Comparison of ENCODE assay signal across 20 cellular contexts in the genomic region with DNA sequence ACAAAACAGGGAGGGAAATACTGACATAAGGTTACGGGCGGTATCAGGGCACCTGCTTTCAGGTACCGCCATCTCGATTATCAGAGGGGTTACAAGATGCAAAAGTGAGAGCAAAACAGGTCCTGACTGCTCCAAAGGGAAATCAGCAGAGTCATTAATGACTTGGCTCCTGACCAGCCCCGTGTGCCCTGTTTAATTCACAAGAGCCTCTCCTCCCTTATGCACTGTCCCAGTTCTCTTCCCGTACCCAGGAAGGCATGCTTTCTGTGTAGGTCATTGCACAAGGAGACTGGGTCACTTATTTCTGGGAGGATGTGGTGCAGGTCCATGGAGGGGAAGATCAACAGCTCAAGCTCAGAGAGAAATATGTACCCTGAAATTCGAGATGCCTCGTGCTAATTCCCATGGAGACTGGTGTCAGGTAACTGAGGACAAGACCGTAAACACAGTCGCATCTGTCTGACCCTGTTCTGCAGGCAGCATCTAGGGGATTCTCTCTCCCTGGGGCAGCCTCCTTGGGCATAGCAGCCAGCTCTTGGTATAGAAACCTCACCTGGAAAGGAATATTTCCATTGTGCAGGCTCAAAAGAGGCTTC.
DNase-seq lines count a peak whose midpoint lies in the region; ATAC-seq and TF ChIP-seq lines count a peak whose summit lies in the region.
"Had no signal": no experiment of that assay in that cellular context is flagged by ENCODE, and none has a peak within 500 bp of the region (broad histone marks: within the 10 kb centered on the region; RNA-seq: fewer than 3 reads in every experiment).

No MANE protein-coding gene starts in this region.

- H3K4me3 Mint-ChIP-seq in WTC11: no peak overlapping the region
- no peak overlapping the region for H3K4me3 Mint-ChIP-seq in endodermal cell
- H3K4me3 Mint-ChIP-seq: H9; stimulated activated naive CD8-positive, alpha-beta T cell treated with anti-CD3 and anti-CD28 coated beads, Interleukin-15, Interleukin-2, amounts not matched to agents 100 ng/mL and 50 ng/mL, for 24 hours had no signal

- no peaks in the 10 kb centered on the region for H3F3A ChIP-seq in PC-3 (ENCODE audit: low read length, unreplicated experiment)

- no peaks in the 10 kb centered on the region for H3K9me3 Mint-ChIP-seq in WTC11
- no peaks in the 10 kb centered on the region for H3K9me3 Mint-ChIP-seq in endodermal cell
- H3K9me3 Mint-ChIP-seq: H9; stimulated activated naive CD8-positive, alpha-beta T cell treated with anti-CD3 and anti-CD28 coated beads, Interleukin-15, Interleukin-2, amounts not matched to agents 100 ng/mL and 50 ng/mL, for 24 hours had no signal

- H3K9me2 ChIP-seq in Karpas-422 (replicated peaks; ENCODE audit: insufficient read depth, low read length): no peaks in the 10 kb centered on the region
- no peaks in the 10 kb centered on the region for H3K9me2 ChIP-seq in PC-3 (replicated peaks; ENCODE audit: low read length)

- peaks cover 7% of the 10 kb centered on the region for H3K27me3 Mint-ChIP-seq in WTC11 (ENCODE audit: low read depth)
- H3K27me3 Mint-ChIP-seq in endodermal cell (ENCODE audit: insufficient read depth): peaks cover 2% of the 10 kb centered on the region

- H3K4me1 Mint-ChIP-seq in WTC11: peaks cover 26% of the 10 kb centered on the region
- peaks cover 16% of the 10 kb centered on the region for H3K4me1 Mint-ChIP-seq in endodermal cell

- WGBS in psoas muscle, 3 donors: 50 to 61% (median 55%) methylated on average over 10 of the region's 10 CpGs
- WGBS in endodermal cell (ENCODE audit: insufficient coverage in 1 of 2, insufficient read length in 1 of 2), 2 experiments: 83 to 88% methylated on average over 8 to 10 of the region's 10 CpGs

- TF ChIP-seq CTCF in WTC11 (IDR thresholded peaks at IDR 0.05) (no peak), psoas muscle (IDR thresholded peaks at IDR 0.05) (no peak), endodermal cell (conservative IDR thresholded peaks at IDR 0.05) (no peak), PC-3 (conservative IDR thresholded peaks at IDR 0.05; ENCODE audit: low read depth, low read length) (no peak)

- H3K27ac ChIP-seq in Karpas-422 (ENCODE audit: low read length): peak overlapping the region; percentile 99
- peak overlapping the region; percentile 62 for H3K27ac ChIP-seq in psoas muscle
- H3K27ac ChIP-seq in endodermal cell (ENCODE audit: low read depth, low read length): no peak overlapping the region
- no peak overlapping the region for H3K27ac ChIP-seq in PC-3 (ENCODE audit: low read length)
- H3K27ac ChIP-seq: body of pancreas, heart right ventricle, RWPE1 had no signal

- no peaks in the 10 kb centered on the region for H3K27me3 ChIP-seq in Karpas-422 (ENCODE audit: low read length)
- no peaks in the 10 kb centered on the region for H3K27me3 ChIP-seq in psoas muscle (ENCODE audit: insufficient read depth in 3 of 3, low read length in 2 of 3)
- H3K27me3 ChIP-seq in endodermal cell (ENCODE audit: control insufficient read depth, insufficient read depth, low read length, poor library complexity, severe bottlenecking): no peaks in the 10 kb centered on the region
- H3K27me3 ChIP-seq in PC-3 (ENCODE audit: low read length): no peaks in the 10 kb centered on the region
- H3K27me3 ChIP-seq: BE2C, body of pancreas, MG63 had no signal

- H3K27ac Mint-ChIP-seq in WTC11: no peak overlapping the region; the same call in 1 of the 2 replicates
- H3K27ac Mint-ChIP-seq in endodermal cell: no peak overlapping the region
- H3K27ac Mint-ChIP-seq: H9; stimulated activated naive CD8-positive, alpha-beta T cell treated with anti-CD3 and anti-CD28 coated beads, Interleukin-15, Interleukin-2, amounts not matched to agents 100 ng/mL and 50 ng/mL, for 24 hours had no signal

- H3K79me2 ChIP-seq in Karpas-422 (ENCODE audit: low read length) (no peaks in the 10 kb centered on the region), PC-3 (ENCODE audit: low read length) (no peaks in the 10 kb centered on the region)

- CTCF ChIA-PET in WTC11 (lab: Charles Lee) (interaction anchor here (0.6 to 6.1 kb wide), 5 partner anchors 13 to 446 kb away, joined by 3 to 24 read pairs (median 3); no protein-coding TSS in a partner anchor), PC-3 (lab: Charles Lee) (no interaction called here)

- H3K36me3 ChIP-seq in Karpas-422 (ENCODE audit: insufficient read depth, low read length) (no peaks in the 10 kb centered on the region), psoas muscle (ENCODE audit: insufficient read depth in 1 of 2, low read depth in 1 of 2) (no peaks in the 10 kb centered on the region), endodermal cell (ENCODE audit: control insufficient read depth, insufficient read depth, low read length) (no peaks in the 10 kb centered on the region), PC-3 (ENCODE audit: low read depth, low read length) (no peaks in the 10 kb centered on the region)
- H3K36me3 ChIP-seq: BE2C, heart right ventricle, MG63 had no signal

- peak overlapping the region; percentile 84 for H3K4me2 ChIP-seq in Karpas-422 (ENCODE audit: low read depth, low read length, poor library complexity, severe bottlenecking)
- H3K4me2 ChIP-seq in PC-3 (ENCODE audit: low read length): no peak overlapping the region

- intact Hi-C loops in psoas muscle (cut with DNase I) (loop anchor here in 1 of 2 donors (5.0 kb wide), 1 partner anchor 41 kb away; no protein-coding TSS in a partner anchor), PC-3 (cut with micrococcal nuclease) (no loop called here)

- H3K4me1 ChIP-seq in Karpas-422 (ENCODE audit: low read length) (peaks cover 85% of the 10 kb centered on the region), psoas muscle (peaks cover 31% of the 10 kb centered on the region), endodermal cell (ENCODE audit: control insufficient read depth, insufficient read depth, low read length) (no peaks in the 10 kb centered on the region), PC-3 (ENCODE audit: insufficient read depth, low read length) (peaks cover 10% of the 10 kb centered on the region)

- ATAC-seq in WTC11: peak; percentile 55
- ATAC-seq in psoas muscle: peak; percentile 74 to 82 (median 78)
- no peak for ATAC-seq in HG02970 (IDR thresholded peaks at IDR 0.05; ENCODE audit: low FRiP score, unreplicated experiment)
- no peak for ATAC-seq in PC-3
- ATAC-seq: body of pancreas, heart right ventricle had no signal

- POLR2A ChIA-PET in WTC11 (lab: Charles Lee): interaction anchor here (1.0 kb wide), 1 partner anchor 12 kb away, joined by 5 read pairs; no protein-coding TSS in a partner anchor
- POLR2A ChIA-PET in PC-3 (lab: Charles Lee; ENCODE audit: unreplicated experiment): no interaction called here

- H3K9ac ChIP-seq in Karpas-422 (ENCODE audit: low read length) (peak overlapping the region; percentile 81), endodermal cell (ENCODE audit: extremely low read depth, low read length, poor library complexity, severe bottlenecking) (no peak overlapping the region), PC-3 (ENCODE audit: low read length) (no peak overlapping the region)

- H3K4me3 ChIP-seq in Karpas-422 (ENCODE audit: low read length): peak overlapping the region; percentile 18; the same call in 1 of the 2 replicates
- H3K4me3 ChIP-seq in psoas muscle: peak overlapping the region; percentile 7
- no peak overlapping the region for H3K4me3 ChIP-seq in endodermal cell (ENCODE audit: low read length)
- no peak overlapping the region for H3K4me3 ChIP-seq in PC-3 (ENCODE audit: low read length)
- H3K4me3 ChIP-seq: body of pancreas, heart right ventricle, MG63 had no signal

- H2AFZ ChIP-seq in Karpas-422 (ENCODE audit: low read length) (peak overlapping the region; percentile 68), PC-3 (ENCODE audit: low read length) (no peak overlapping the region)

- H3K36me3 Mint-ChIP-seq in WTC11: no peaks in the 10 kb centered on the region
- no peaks in the 10 kb centered on the region for H3K36me3 Mint-ChIP-seq in endodermal cell (ENCODE audit: low read depth)

- H4K20me1 ChIP-seq in Karpas-422 (ENCODE audit: insufficient read depth, low read depth, low read length): no peaks in the 10 kb centered on the region
- H4K20me1 ChIP-seq in PC-3 (ENCODE audit: low read length): no peaks in the 10 kb centered on the region

- BruUV-seq in PC-3 (replicated peaks; lab: Mats Ljungman, UMichigan): no TSS peak

- H3K9me3 ChIP-seq in Karpas-422 (ENCODE audit: low read length) (no peaks in the 10 kb centered on the region), psoas muscle (no peaks in the 10 kb centered on the region), endodermal cell (ENCODE audit: control insufficient read depth, low read length) (no peaks in the 10 kb centered on the region), PC-3 (ENCODE audit: low read length) (no peaks in the 10 kb centered on the region)
- H3K9me3 ChIP-seq: BE2C, body of pancreas, heart right ventricle, MG63 had no signal

- DNase-seq in NCI-H1092 treated with DMSO at 0.1 percent for 48 hours (lab: John Stamatoyannopoulos, UW) (peak; percentile 5), NCI-H1092 (lab: John Stamatoyannopoulos, UW) (no peak), Karpas-422 (peak; percentile 69), WTC11 (ENCODE audit: low spot score) (no peak), psoas muscle (no peak), endodermal cell (no peak), PC-3 (no peak)
- DNase-seq: activated CD4-positive, alpha-beta T cell treated with anti-CD3 and anti-CD28 coated beads for 48 hours; activated CD8-positive, alpha-beta memory T cell treated with anti-CD3 and anti-CD28 coated beads, Interleukin-2, amount 50 U/mL, for 4 hours; BE2C; body of pancreas; Calu3; H9; heart right ventricle; IMR-90; MG63; stimulated activated CD4-positive, alpha-beta T cell treated with anti-CD3 and anti-CD28 coated beads, Interleukin-2, amount 100 ng/mL, for 24 hours had no signal

TF ChIP-seq in WTC11, 78 proteins besides CTCF, POLR2A, EP300 and RAD21:
- TF ChIP-seq FOXK1 (CRISPR knock-in tag; IDR thresholded peaks at IDR 0.05) (peak; percentile 48; the same call in 1 of the 2 replicates), MXD4 (CRISPR knock-in tag; IDR thresholded peaks at IDR 0.05; ENCODE audit: borderline replicate concordance) (no peak)

Comparison
In these comparisons a context has a peak if more than half of its experiments do, and no peak if none do; other contexts are left out.
1. DNase-seq: peak in NCI-H1092 treated with DMSO at 0.1 percent for 48 hours (single experiment) and Karpas-422 (single experiment); none in NCI-H1092 (single experiment), WTC11 (single experiment), psoas muscle (0 of 2), endodermal cell (single experiment) and PC-3 (single experiment).
2. H3K27ac ChIP-seq: peak in Karpas-422 (single experiment) and psoas muscle (single experiment); none in endodermal cell (single experiment) and PC-3 (single experiment).
3. H3K4me3 ChIP-seq: peak in Karpas-422 (single experiment) and psoas muscle (single experiment); none in endodermal cell (single experiment) and PC-3 (single experiment).
4. ATAC-seq: peak in WTC11 (single experiment) and psoas muscle (4 of 4); none in HG02970 (single experiment) and PC-3 (single experiment).